ENCODE assay signal across 8 cellular contexts in genomic region chr15:67097893-67098740, GRCh38. TPM values are rescaled to one million over a fixed set of nuclear protein-coding genes. Genes with fewer than 3 reads are reported as not detected.
DNase-seq lines count a peak whose midpoint lies in the region; ATAC-seq and TF ChIP-seq lines count a peak whose summit lies in the region.

No MANE protein-coding gene starts in this region.

- H3K4me3 Mint-ChIP-seq in activated T-cell treated with anti-CD3 and anti-CD28 coated beads, Interleukin-2, amount 50 U/mL, for 4 hours, result peak overlapping the region; percentile 77

- peaks cover 6 to 90% (median 44%) of the 10 kb centered on the region in 9 donors for H3K4me1 ChIP-seq in heart right ventricle

- DNase-seq in KBM-7 (peak; percentile 97), heart right ventricle (no peak), NCI-H1417 treated with DMSO at 0.1 percent for 48 hours (lab: John Stamatoyannopoulos, UW) (no peak), putamen (ENCODE audit: low spot score) (no peak)
- DNase-seq in activated T-cell treated with anti-CD3 and anti-CD28 coated beads, Interleukin-2, amount 50 U/mL, for 4 hours, result no peak
- DNase-seq in stimulated activated CD4-positive, alpha-beta T cell treated with anti-CD3 and anti-CD28 coated beads, Interleukin-4, amount 100 ng/mL, for 24 hours, result peak; percentile 54

- TF ChIP-seq CTCF in heart right ventricle (IDR thresholded peaks at IDR 0.05), result no peak

- peak overlapping the region in 7 of 10 donors; percentile 26 to 81 (median 61) for H3K27ac ChIP-seq in heart right ventricle

- in situ Hi-C loops in KBM-7 (cut with MboI; ENCODE audit: low pct_unique_long_range_greater_than_20kb, low sequenced_read_pairs), result no loop called here

- no peak for ATAC-seq in activated T-cell treated with anti-CD3 and anti-CD28 coated beads, Interleukin-2, amount 50 U/mL, for 4 hours
- ATAC-seq in heart right ventricle (peak; percentile 26 to 70 (median 58)), HG03378 (IDR thresholded peaks at IDR 0.05; ENCODE audit: unreplicated experiment) (no peak), HG02884 (IDR thresholded peaks at IDR 0.05; ENCODE audit: unreplicated experiment) (no peak)

- H3K36me3 Mint-ChIP-seq in activated T-cell treated with anti-CD3 and anti-CD28 coated beads, Interleukin-2, amount 50 U/mL, for 4 hours (ENCODE audit: insufficient read depth), result peaks cover 14% of the 10 kb centered on the region

- no peaks in the 10 kb centered on the region for H3K9me3 ChIP-seq in heart right ventricle

- H3K4me1 Mint-ChIP-seq in activated T-cell treated with anti-CD3 and anti-CD28 coated beads, Interleukin-2, amount 50 U/mL, for 4 hours (ENCODE audit: low read depth), result peaks cover 62% of the 10 kb centered on the region

- H3K27me3 ChIP-seq in heart right ventricle, result no peaks in the 10 kb centered on the region

- WGBS in heart right ventricle, 2 donors, result 34 to 40% methylated on average over 14 of the region's 14 CpGs

- H3K9me3 Mint-ChIP-seq in activated T-cell treated with anti-CD3 and anti-CD28 coated beads, Interleukin-2, amount 50 U/mL, for 4 hours, result no peaks in the 10 kb centered on the region

- intact Hi-C loops in heart right ventricle (cut with DNase I), result no loop called here

- H3K36me3 ChIP-seq in heart right ventricle, result peaks cover 0 to 15% (median 0%) of the 10 kb centered on the region in 9 donors

- no peaks in the 10 kb centered on the region for H3K27me3 Mint-ChIP-seq in activated T-cell treated with anti-CD3 and anti-CD28 coated beads, Interleukin-2, amount 50 U/mL, for 4 hours (ENCODE audit: low read depth)

- H3K4me3 ChIP-seq in heart right ventricle, result peak overlapping the region in 2 of 10 donors; percentile 6 to 19

RNA-seq across cellular contexts. Expression of gene SMAD3, which starts 32.7 kb away (rescaled TPM):
- total RNA-seq in activated T-cell treated with anti-CD3 and anti-CD28 coated beads, Interleukin-2, amount 50 U/mL, for 4 hours, result 10 to 100 TPM; 23.2 to 25.7 (median 24.4) TPM
- 10 to 100 TPM; 11.3 to 44.8 (median 15.7) TPM for total RNA-seq in heart right ventricle
- 1 to 10 TPM; 6.2 to 7.8 TPM for polyA plus RNA-seq in heart right ventricle

Comparison
In these comparisons a context has a peak if more than half of its experiments do, and no peak if none do; other contexts are left out.
1. DNase-seq: peak in KBM-7 (single experiment) and stimulated activated CD4-positive, alpha-beta T cell treated with anti-CD3 and anti-CD28 coated beads, Interleukin-4, amount 100 ng/mL, for 24 hours (single experiment); none in activated T-cell treated with anti-CD3 and anti-CD28 coated beads, Interleukin-2, amount 50 U/mL, for 4 hours (single experiment), heart right ventricle (0 of 2), NCI-H1417 treated with DMSO at 0.1 percent for 48 hours (single experiment) and putamen (single experiment).
2. ATAC-seq: peak in heart right ventricle (8 of 8); none in activated T-cell treated with anti-CD3 and anti-CD28 coated beads, Interleukin-2, amount 50 U/mL, for 4 hours (0 of 2), HG03378 (single experiment) and HG02884 (single experiment).